ENCODE assay signal across 1 cellular context in genomic region chr7:92266415-92267241, GRCh38.
TF ChIP-seq lines count a peak whose summit lies in the region.

No MANE protein-coding gene starts in this region.

TF ChIP-seq in WTC11, 78 proteins besides CTCF, POLR2A, EP300 and RAD21 (continued from another document):
- TF ChIP-seq ARID4B (CRISPR knock-in tag; IDR thresholded peaks at IDR 0.05; ENCODE audit: borderline replicate concordance) (no peak), CREB1 (CRISPR knock-in tag; IDR thresholded peaks at IDR 0.05) (no peak), ZNF219 (CRISPR knock-in tag; IDR thresholded peaks at IDR 0.05; ENCODE audit: borderline replicate concordance) (no peak), IRF1 (CRISPR knock-in tag; IDR thresholded peaks at IDR 0.05) (no peak), ATF3 (CRISPR knock-in tag; conservative IDR thresholded peaks at IDR 0.05) (no peak), JUN (CRISPR knock-in tag; IDR thresholded peaks at IDR 0.05) (no peak)
- TF ChIP-seq, protein P1, sequence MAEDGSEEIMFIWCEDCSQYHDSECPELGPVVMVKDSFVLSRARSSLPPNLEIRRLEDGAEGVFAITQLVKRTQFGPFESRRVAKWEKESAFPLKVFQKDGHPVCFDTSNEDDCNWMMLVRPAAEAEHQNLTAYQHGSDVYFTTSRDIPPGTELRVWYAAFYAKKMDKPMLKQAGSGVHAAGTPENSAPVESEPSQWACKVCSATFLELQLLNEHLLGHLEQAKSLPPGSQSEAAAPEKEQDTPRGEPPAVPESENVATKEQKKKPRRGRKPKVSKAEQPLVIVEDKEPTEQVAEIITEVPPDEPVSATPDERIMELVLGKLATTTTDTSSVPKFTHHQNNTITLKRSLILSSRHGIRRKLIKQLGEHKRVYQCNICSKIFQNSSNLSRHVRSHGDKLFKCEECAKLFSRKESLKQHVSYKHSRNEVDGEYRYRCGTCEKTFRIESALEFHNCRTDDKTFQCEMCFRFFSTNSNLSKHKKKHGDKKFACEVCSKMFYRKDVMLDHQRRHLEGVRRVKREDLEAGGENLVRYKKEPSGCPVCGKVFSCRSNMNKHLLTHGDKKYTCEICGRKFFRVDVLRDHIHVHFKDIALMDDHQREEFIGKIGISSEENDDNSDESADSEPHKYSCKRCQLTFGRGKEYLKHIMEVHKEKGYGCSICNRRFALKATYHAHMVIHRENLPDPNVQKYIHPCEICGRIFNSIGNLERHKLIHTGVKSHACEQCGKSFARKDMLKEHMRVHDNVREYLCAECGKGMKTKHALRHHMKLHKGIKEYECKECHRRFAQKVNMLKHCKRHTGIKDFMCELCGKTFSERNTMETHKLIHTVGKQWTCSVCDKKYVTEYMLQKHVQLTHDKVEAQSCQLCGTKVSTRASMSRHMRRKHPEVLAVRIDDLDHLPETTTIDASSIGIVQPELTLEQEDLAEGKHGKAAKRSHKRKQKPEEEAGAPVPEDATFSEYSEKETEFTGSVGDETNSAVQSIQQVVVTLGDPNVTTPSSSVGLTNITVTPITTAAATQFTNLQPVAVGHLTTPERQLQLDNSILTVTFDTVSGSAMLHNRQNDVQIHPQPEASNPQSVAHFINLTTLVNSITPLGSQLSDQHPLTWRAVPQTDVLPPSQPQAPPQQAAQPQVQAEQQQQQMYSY (CRISPR knock-in tag; IDR thresholded peaks at IDR 0.05) = no peak
